ENCODE assay signal across 28 cellular contexts in the genomic region with DNA sequence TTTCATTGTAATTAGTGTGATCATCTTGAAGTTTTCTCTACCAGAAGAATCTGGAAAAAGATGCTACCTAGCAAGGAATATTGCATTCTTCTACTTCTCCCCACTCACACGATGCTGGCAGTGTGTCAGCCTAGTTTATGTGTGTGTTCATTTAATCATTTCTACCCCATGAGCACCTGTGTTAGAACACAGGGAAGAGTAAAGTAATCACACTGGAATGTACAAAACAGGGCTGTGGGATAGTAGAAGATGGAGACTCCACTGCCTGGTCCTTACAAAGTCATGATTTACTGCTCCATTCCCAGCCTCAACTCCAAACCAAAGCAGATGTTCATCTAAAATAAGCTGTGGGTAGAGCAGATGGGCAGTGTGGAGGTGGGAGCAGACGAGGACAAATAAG. TPM values are rescaled to one million over a fixed set of nuclear protein-coding genes. Genes with fewer than 3 reads are reported as not detected.
"Had no signal": no experiment of that assay in that cellular context is flagged by ENCODE, and none has a peak within 500 bp of the region (broad histone marks: within the 10 kb centered on the region; RNA-seq: fewer than 3 reads in every experiment).

No MANE protein-coding gene starts in this region.

- H3K36me3 Mint-ChIP-seq: activated CD4-positive, alpha-beta memory T cell treated with anti-CD3 and anti-CD28 coated beads for 36 hours; activated naive CD4-positive, alpha-beta T cell treated with anti-CD3 and anti-CD28 coated beads, Interleukin-2, amount 10 ng/mL, durations not matched to agents 7 days and 5 days; activated naive CD8-positive, alpha-beta T cell had no signal

- H3K27me3 ChIP-seq: brain microvascular endothelial cell, cardiac muscle cell had no signal

- H3K27ac Mint-ChIP-seq: activated B cell treated with CpG ODN at 0.5 μM for 24 hours; activated CD4-positive, alpha-beta memory T cell treated with anti-CD3 and anti-CD28 coated beads for 36 hours; activated naive CD4-positive, alpha-beta T cell treated with anti-CD3 and anti-CD28 coated beads, Interleukin-2, amount 10 ng/mL, durations not matched to agents 7 days and 5 days; activated naive CD8-positive, alpha-beta T cell; activated naive CD8-positive, alpha-beta T cell treated with anti-CD3 and anti-CD28 coated beads, Interleukin-2, amount 50 U/mL, for 24 hours had no signal

- DNase-seq: activated B cell treated with CpG ODN at 0.5 μM for 24 hours; activated CD4-positive, alpha-beta memory T cell treated with anti-CD3 and anti-CD28 coated beads for 36 hours; activated CD4-positive, alpha-beta T cell treated with anti-CD3 and anti-CD28 coated beads for 4 hours; activated CD4-positive, alpha-beta T cell treated with anti-CD3 and anti-CD28 coated beads, Interleukin-2, amount 50 U/mL, for 1 hour; activated CD4-positive, CD25-positive, alpha-beta regulatory T cell treated with anti-CD3 and anti-CD28 coated beads, Interleukin-2, amount 50 U/mL, for 72 hours; activated CD8-positive, alpha-beta memory T cell treated with anti-CD3 and anti-CD28 coated beads, Interleukin-2, amount 50 U/mL, for 4 hours; activated effector memory CD4-positive, alpha-beta T cell treated with Interleukin-2 at 50 U/mL for 16 hours; activated naive CD4-positive, alpha-beta T cell treated with anti-CD3 and anti-CD28 coated beads, Interleukin-2, amount 10 ng/mL, durations not matched to agents 7 days and 5 days; activated naive CD8-positive, alpha-beta T cell treated with anti-CD3 and anti-CD28 coated beads, Interleukin-2, amount 50 U/mL, for 24 hours; activated T-cell treated with anti-CD3 and anti-CD28 coated beads, Interleukin-2, amount 50 U/mL, for 48 hours; amniotic stem cell; aorta; brain microvascular endothelial cell; NCI-H1105; NCI-H1417 treated with DMSO at 0.1 percent for 48 hours; NCI-H1930; NCI-H2081 treated with DMSO at 0.1 percent for 48 hours; NCI-H226; NCI-H524 treated with DMSO at 0.1 percent for 48 hours; OCI-M1; Right ventricle myocardium superior; SW 1271; T-helper 1 cell; T-helper 2 cell; T-helper 9 cell had no signal

- H3K4me3 Mint-ChIP-seq: activated B cell treated with CpG ODN at 0.5 μM for 24 hours; activated CD4-positive, alpha-beta memory T cell treated with anti-CD3 and anti-CD28 coated beads for 36 hours; activated naive CD4-positive, alpha-beta T cell treated with anti-CD3 and anti-CD28 coated beads, Interleukin-2, amount 10 ng/mL, durations not matched to agents 7 days and 5 days; activated naive CD8-positive, alpha-beta T cell; activated naive CD8-positive, alpha-beta T cell treated with anti-CD3 and anti-CD28 coated beads, Interleukin-2, amount 50 U/mL, for 24 hours had no signal

- H3K9me3 Mint-ChIP-seq: activated B cell treated with CpG ODN at 0.5 μM for 24 hours; activated CD4-positive, alpha-beta memory T cell treated with anti-CD3 and anti-CD28 coated beads for 36 hours; activated naive CD4-positive, alpha-beta T cell treated with anti-CD3 and anti-CD28 coated beads, Interleukin-2, amount 10 ng/mL, durations not matched to agents 7 days and 5 days; activated naive CD8-positive, alpha-beta T cell treated with anti-CD3 and anti-CD28 coated beads, Interleukin-2, amount 50 U/mL, for 24 hours had no signal

- H3K4me1 Mint-ChIP-seq: activated B cell treated with CpG ODN at 0.5 μM for 24 hours; activated naive CD4-positive, alpha-beta T cell treated with anti-CD3 and anti-CD28 coated beads, Interleukin-2, amount 10 ng/mL, durations not matched to agents 7 days and 5 days; activated naive CD8-positive, alpha-beta T cell treated with anti-CD3 and anti-CD28 coated beads, Interleukin-2, amount 50 U/mL, for 24 hours had no signal

- H3K27me3 Mint-ChIP-seq: activated CD4-positive, alpha-beta memory T cell treated with anti-CD3 and anti-CD28 coated beads for 36 hours; activated naive CD8-positive, alpha-beta T cell; activated naive CD8-positive, alpha-beta T cell treated with anti-CD3 and anti-CD28 coated beads, Interleukin-2, amount 50 U/mL, for 24 hours had no signal

- H3K4me3 ChIP-seq: cardiac muscle cell had no signal

- ATAC-seq: activated naive CD8-positive, alpha-beta T cell treated with anti-CD3 and anti-CD28 coated beads, Interleukin-2, amount 50 U/mL, for 24 hours had no signal

- H3K36me3 ChIP-seq: brain microvascular endothelial cell, cardiac muscle cell had no signal

- H3K27ac ChIP-seq: brain microvascular endothelial cell, cardiac muscle cell, VCaP had no signal

RNA-seq across cellular contexts. Expression of a gene that starts 47.7 kb away (rescaled TPM):
- total RNA-seq: cardiac muscle cell had no signal
- polyA plus RNA-seq: cardiac muscle cell had no signal
